1 cellular context compared by ENCODE assay signal in the genomic region with DNA sequence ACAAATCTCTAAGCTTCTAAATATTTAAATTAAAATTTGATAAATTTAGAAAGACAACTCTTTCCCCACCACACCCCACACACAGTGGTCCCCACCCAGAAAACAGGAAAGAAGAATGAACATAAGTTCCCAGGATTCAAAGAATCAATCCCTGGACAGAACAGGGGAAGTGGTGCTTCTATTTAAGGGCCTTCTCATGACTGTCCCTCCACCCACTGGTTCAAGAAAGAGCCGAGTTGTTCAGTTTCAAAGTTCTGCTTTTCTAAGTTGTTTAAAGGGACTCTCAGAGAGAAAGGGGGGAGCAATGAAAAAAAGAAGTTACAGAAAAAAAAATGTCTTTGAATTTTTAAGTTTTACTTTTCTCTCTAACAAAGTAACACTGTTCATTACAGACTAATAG.
TF ChIP-seq lines count a peak whose summit lies in the region.

No MANE protein-coding gene starts in this region.

TF ChIP-seq in WTC11, 78 proteins besides CTCF, POLR2A, EP300 and RAD21 (continued from another document):
- TF ChIP-seq, protein P1, sequence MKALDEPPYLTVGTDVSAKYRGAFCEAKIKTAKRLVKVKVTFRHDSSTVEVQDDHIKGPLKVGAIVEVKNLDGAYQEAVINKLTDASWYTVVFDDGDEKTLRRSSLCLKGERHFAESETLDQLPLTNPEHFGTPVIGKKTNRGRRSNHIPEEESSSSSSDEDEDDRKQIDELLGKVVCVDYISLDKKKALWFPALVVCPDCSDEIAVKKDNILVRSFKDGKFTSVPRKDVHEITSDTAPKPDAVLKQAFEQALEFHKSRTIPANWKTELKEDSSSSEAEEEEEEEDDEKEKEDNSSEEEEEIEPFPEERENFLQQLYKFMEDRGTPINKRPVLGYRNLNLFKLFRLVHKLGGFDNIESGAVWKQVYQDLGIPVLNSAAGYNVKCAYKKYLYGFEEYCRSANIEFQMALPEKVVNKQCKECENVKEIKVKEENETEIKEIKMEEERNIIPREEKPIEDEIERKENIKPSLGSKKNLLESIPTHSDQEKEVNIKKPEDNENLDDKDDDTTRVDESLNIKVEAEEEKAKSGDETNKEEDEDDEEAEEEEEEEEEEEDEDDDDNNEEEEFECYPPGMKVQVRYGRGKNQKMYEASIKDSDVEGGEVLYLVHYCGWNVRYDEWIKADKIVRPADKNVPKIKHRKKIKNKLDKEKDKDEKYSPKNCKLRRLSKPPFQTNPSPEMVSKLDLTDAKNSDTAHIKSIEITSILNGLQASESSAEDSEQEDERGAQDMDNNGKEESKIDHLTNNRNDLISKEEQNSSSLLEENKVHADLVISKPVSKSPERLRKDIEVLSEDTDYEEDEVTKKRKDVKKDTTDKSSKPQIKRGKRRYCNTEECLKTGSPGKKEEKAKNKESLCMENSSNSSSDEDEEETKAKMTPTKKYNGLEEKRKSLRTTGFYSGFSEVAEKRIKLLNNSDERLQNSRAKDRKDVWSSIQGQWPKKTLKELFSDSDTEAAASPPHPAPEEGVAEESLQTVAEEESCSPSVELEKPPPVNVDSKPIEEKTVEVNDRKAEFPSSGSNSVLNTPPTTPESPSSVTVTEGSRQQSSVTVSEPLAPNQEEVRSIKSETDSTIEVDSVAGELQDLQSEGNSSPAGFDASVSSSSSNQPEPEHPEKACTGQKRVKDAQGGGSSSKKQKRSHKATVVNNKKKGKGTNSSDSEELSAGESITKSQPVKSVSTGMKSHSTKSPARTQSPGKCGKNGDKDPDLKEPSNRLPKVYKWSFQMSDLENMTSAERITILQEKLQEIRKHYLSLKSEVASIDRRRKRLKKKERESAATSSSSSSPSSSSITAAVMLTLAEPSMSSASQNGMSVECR (CRISPR knock-in tag; IDR thresholded peaks at IDR 0.05; ENCODE audit: borderline replicate concordance) = no peak
- TF ChIP-seq ETV6 (CRISPR knock-in tag; IDR thresholded peaks at IDR 0.05) (no peak), ZNF317 (CRISPR knock-in tag; IDR thresholded peaks at IDR 0.05; ENCODE audit: borderline replicate concordance, low read depth) (no peak), ESRRA (CRISPR knock-in tag; IDR thresholded peaks at IDR 0.05; ENCODE audit: borderline replicate concordance) (no peak), IRF2 (CRISPR knock-in tag; IDR thresholded peaks at IDR 0.05; ENCODE audit: borderline replicate concordance, low read depth) (no peak), ZNF423 (CRISPR knock-in tag; IDR thresholded peaks at IDR 0.05) (no peak), CBFB (CRISPR knock-in tag; IDR thresholded peaks at IDR 0.05; ENCODE audit: low read depth) (no peak), ZNF396 (CRISPR knock-in tag; IDR thresholded peaks at IDR 0.05; ENCODE audit: borderline replicate concordance) (no peak)
- TF ChIP-seq, protein P2, sequence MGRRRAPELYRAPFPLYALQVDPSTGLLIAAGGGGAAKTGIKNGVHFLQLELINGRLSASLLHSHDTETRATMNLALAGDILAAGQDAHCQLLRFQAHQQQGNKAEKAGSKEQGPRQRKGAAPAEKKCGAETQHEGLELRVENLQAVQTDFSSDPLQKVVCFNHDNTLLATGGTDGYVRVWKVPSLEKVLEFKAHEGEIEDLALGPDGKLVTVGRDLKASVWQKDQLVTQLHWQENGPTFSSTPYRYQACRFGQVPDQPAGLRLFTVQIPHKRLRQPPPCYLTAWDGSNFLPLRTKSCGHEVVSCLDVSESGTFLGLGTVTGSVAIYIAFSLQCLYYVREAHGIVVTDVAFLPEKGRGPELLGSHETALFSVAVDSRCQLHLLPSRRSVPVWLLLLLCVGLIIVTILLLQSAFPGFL (CRISPR knock-in tag; IDR thresholded peaks at IDR 0.05; ENCODE audit: borderline replicate concordance) = no peak
TF ChIP-seq in WTC11: peak in this region for 0.
